2 cellular contexts compared by ENCODE assay signal in the genomic region with DNA sequence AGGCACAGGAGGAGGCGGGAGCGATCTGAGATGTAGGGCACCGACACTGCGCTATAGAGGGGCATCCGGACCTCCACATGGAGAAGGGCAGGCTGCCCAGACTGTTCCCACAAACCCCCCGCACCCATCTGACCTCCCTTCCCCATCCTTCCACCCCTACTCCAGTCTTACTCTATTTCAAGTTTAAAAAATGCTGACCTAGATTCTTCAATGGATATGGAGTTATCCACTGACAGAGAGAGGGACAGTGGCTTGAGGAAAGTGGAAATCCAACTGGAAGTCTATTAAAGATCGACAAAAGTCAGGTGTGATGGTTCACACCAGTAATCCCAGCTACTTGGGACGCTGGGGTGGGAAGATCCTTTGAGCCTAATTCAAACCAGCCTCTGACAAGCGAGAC.
TF ChIP-seq lines count a peak whose summit lies in the region.

No MANE protein-coding gene starts in this region.

TF ChIP-seq in IMR-90, 13 proteins besides CTCF, POLR2A, EP300 and RAD21:
- TF ChIP-seq, protein P1, sequence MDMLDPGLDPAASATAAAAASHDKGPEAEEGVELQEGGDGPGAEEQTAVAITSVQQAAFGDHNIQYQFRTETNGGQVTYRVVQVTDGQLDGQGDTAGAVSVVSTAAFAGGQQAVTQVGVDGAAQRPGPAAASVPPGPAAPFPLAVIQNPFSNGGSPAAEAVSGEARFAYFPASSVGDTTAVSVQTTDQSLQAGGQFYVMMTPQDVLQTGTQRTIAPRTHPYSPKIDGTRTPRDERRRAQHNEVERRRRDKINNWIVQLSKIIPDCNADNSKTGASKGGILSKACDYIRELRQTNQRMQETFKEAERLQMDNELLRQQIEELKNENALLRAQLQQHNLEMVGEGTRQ (IDR thresholded peaks at IDR 0.05; ENCODE audit: low read depth, low read length) = no peak
- 0 out of 2 replicates have a peak, but pooled peaks have one; percentile 30 for TF ChIP-seq MAFK (IDR thresholded peaks at IDR 0.05; ENCODE audit: low read depth, low read length)
- TF ChIP-seq RFX5 (IDR thresholded peaks at IDR 0.05; ENCODE audit: low read depth, low read length) = no peak
TF ChIP-seq in IMR-90: peak in this region for 1.

TF ChIP-seq in H1, 55 proteins besides CTCF, POLR2A, EP300 and RAD21:
- TF ChIP-seq SIRT6 (IDR thresholded peaks at IDR 0.05; ENCODE audit: low read length) = no peak
- TF ChIP-seq SRF (IDR thresholded peaks at IDR 0.05; ENCODE audit: low read depth, low read length) = no peak
- TF ChIP-seq, protein P1 (IDR thresholded peaks at IDR 0.05; ENCODE audit: low read length) = no peak
- no peak for TF ChIP-seq RFX5 (IDR thresholded peaks at IDR 0.05; ENCODE audit: borderline replicate concordance, low read depth, low read length)
- no peak for TF ChIP-seq POLR2AphosphoS5 (IDR thresholded peaks at IDR 0.05; ENCODE audit: low read depth, low read length)
- TF ChIP-seq BCL11A (IDR thresholded peaks at IDR 0.05; ENCODE audit: low read depth in 2 of 2, low read length in 2 of 2) = no peak
